9 cellular contexts compared by ENCODE assay signal in genomic region chr10:73625004-73625883, GRCh38. TPM values are rescaled to one million over a fixed set of nuclear protein-coding genes. Genes with fewer than 3 reads are reported as not detected.
DNase-seq lines count a peak whose midpoint lies in the region; ATAC-seq and TF ChIP-seq lines count a peak whose summit lies in the region.
"Had no signal": no experiment of that assay in that cellular context is flagged by ENCODE, and none has a peak within 500 bp of the region (broad histone marks: within the 10 kb centered on the region; RNA-seq: fewer than 3 reads in every experiment).

No MANE protein-coding gene starts in this region.

- peak; percentile 34 for ATAC-seq in HG02870 (IDR thresholded peaks at IDR 0.05; ENCODE audit: unreplicated experiment)

- POLR2A ChIA-PET in AG04450 (lab: Yijun Ruan, JAX), result interaction anchor here (0.8 to 1.8 kb wide), 5 partner anchors 23 to 177 kb away, joined by 3 to 6 read pairs (median 4); partner anchors contain the start of gene PPP3CB

- DNase-seq in AG04450 (ENCODE audit: low read depth, low spot score), result no peak
- DNase-seq in GM06990 (ENCODE audit: extremely low read depth, insufficient read length), result peak; percentile 35
- peak; percentile 11 for DNase-seq in NCI-H460 (ENCODE audit: extremely low read depth, low read depth)
- no peak for DNase-seq in breast epithelium (ENCODE audit: low spot score in 2 of 2)
- DNase-seq in iris pigment epithelial cell (ENCODE audit: low read depth), result peak; percentile 44
- peak; percentile 43 for DNase-seq in smooth muscle cell (lab: John Stamatoyannopoulos, UW; ENCODE audit: unreplicated experiment)
- DNase-seq in DMS153 (lab: John Stamatoyannopoulos, UW), result no peak

- WGBS in smooth muscle cell (ENCODE audit: low lambda C conversion rate), result 2% methylated on average over 42 of the region's 46 CpGs

- H2AFZ ChIP-seq in smooth muscle cell (ENCODE audit: low read depth), result peak overlapping the region; percentile 99

- TF ChIP-seq CTCF in AG04450 (IDR thresholded peaks at IDR 0.05; ENCODE audit: low read depth, low read length), result no peak
- TF ChIP-seq CTCF in GM06990 (IDR thresholded peaks at IDR 0.05; ENCODE audit: insufficient read depth, low read length, poor library complexity, severe bottlenecking), result no peak
- no peak for TF ChIP-seq CTCF in breast epithelium (IDR thresholded peaks at IDR 0.05)
- no peak for TF ChIP-seq CTCF in smooth muscle cell (IDR thresholded peaks at IDR 0.05; ENCODE audit: borderline replicate concordance, insufficient read depth, poor library complexity, severe bottlenecking)

- peak overlapping the region; percentile 98 for H3K4me2 ChIP-seq in smooth muscle cell

- H3K4me1 ChIP-seq in breast epithelium (no peaks in the 10 kb centered on the region), smooth muscle cell (ENCODE audit: low read depth) (peaks cover 6% of the 10 kb centered on the region)

- intact Hi-C loops in breast epithelium (cut with DNase I; ENCODE audit: low total_unique reads), result no loop called here

- H4K20me1 ChIP-seq in smooth muscle cell (ENCODE audit: low read depth), result no peaks in the 10 kb centered on the region

- H3K9me3 ChIP-seq in AG04450 (ENCODE audit: control insufficient read depth, insufficient read depth, low read length) (no peaks in the 10 kb centered on the region; the same call in 1 of the 2 replicates), breast epithelium (no peaks in the 10 kb centered on the region), smooth muscle cell (replicated peaks; ENCODE audit: low read depth) (no peaks in the 10 kb centered on the region)

- TF ChIP-seq POLR2A in breast epithelium (IDR thresholded peaks at IDR 0.05), result no peak

- H3K27ac ChIP-seq in AG04450 (ENCODE audit: low read depth, low read length) (no peak overlapping the region), breast epithelium (peak overlapping the region; percentile 93 to 98), smooth muscle cell (ENCODE audit: low read depth) (peak overlapping the region; percentile 85)

- H3K36me3 ChIP-seq in GM06990 (ENCODE audit: control insufficient read depth, insufficient read depth, low read length) (no peaks in the 10 kb centered on the region), breast epithelium (no peaks in the 10 kb centered on the region), smooth muscle cell (ENCODE audit: low read depth) (no peaks in the 10 kb centered on the region)

- peak overlapping the region; percentile 95 for H3K4me3 ChIP-seq in AG04450 (ENCODE audit: low read depth, low read length)
- H3K4me3 ChIP-seq in GM06990 (replicated peaks; ENCODE audit: low read depth, low read length), result peak overlapping the region; percentile 98
- H3K4me3 ChIP-seq in breast epithelium, result peak overlapping the region; percentile 82 to 93 (median 92)
- H3K4me3 ChIP-seq in smooth muscle cell, result peak overlapping the region; percentile 90

- CTCF ChIA-PET in AG04450 (lab: Charles Lee), result interaction anchor here (3.2 kb wide), 1 partner anchor 96 kb away, joined by 17 read pairs; no protein-coding TSS in a partner anchor

- H3F3A ChIP-seq in smooth muscle cell (ENCODE audit: low read depth), result no peaks in the 10 kb centered on the region

- peak overlapping the region; percentile 98 for H3K9ac ChIP-seq in smooth muscle cell (ENCODE audit: low read depth)

- H3K79me2 ChIP-seq in smooth muscle cell (ENCODE audit: low read depth), result peaks cover 6% of the 10 kb centered on the region

- no peaks in the 10 kb centered on the region for H3K27me3 ChIP-seq in AG04450 (ENCODE audit: control insufficient read depth, insufficient read depth, low read length)
- H3K27me3 ChIP-seq in GM06990 (replicated peaks; ENCODE audit: control insufficient read depth, insufficient read depth, low read length), result no peaks in the 10 kb centered on the region
- no peaks in the 10 kb centered on the region for H3K27me3 ChIP-seq in breast epithelium
- H3K27me3 ChIP-seq in smooth muscle cell (ENCODE audit: low read depth), result no peaks in the 10 kb centered on the region

RNA-seq across cellular contexts. Expression of gene MYOZ1, which starts 16.0 kb away (rescaled TPM):
- polyA plus RNA-seq in AG04450 (2011; rRNA removed) (not detected in 2 replicates), smooth muscle cell (1.7 and 5.6 TPM in 2 replicates)
- not detected in 2 replicates for polyA minus RNA-seq in AG04450 (2011; rRNA and poly(A)+ RNA removed)
- not detected in 2 replicates for total RNA-seq in NCI-H460 (2014; rRNA removed; shearing (Covaris generic))
- not detected in 2 replicates for polyA plus RNA-seq in NCI-H460 (2014; cell fraction: nucleus; rRNA removed)
- total RNA-seq in breast epithelium (1 to 10 TPM in 1 of 3 donors, under 1 TPM in 2; 0.80 to 1.2 (median 0.98) TPM), smooth muscle cell (2.4 and 3.9 TPM in 2 replicates)
- total RNA-seq: T-helper 1 cell treated with Interleukin-12 subunit alpha and Interleukin-12 subunit beta and Interleukin-4 antibody, amounts not matched to agents 30 ng/mL and 1 ng/mL, for 36 hours had no signal

RNA-seq across cellular contexts. Expression of gene SYNPO2L, which starts 30.6 kb away (rescaled TPM):
- polyA plus RNA-seq in AG04450 (2011; rRNA removed) (0.02 and 0.05 TPM in 2 replicates), smooth muscle cell (0.18 and 0.25 TPM in 2 replicates)
- polyA minus RNA-seq in AG04450 (2011; rRNA and poly(A)+ RNA removed), result 0.05 and 0.13 TPM in 2 replicates
- not detected in 2 replicates for total RNA-seq in NCI-H460 (2014; rRNA removed; shearing (Covaris generic))
- not detected in 2 replicates for polyA plus RNA-seq in NCI-H460 (2014; cell fraction: nucleus; rRNA removed)
- total RNA-seq in breast epithelium (under 1 TPM in 1 of 3 donors, not detected in 2; 0.15 TPM), smooth muscle cell (not detected in 2 replicates)

RNA-seq across cellular contexts. Expression of gene USP54, which starts 34.1 kb away (rescaled TPM):
- polyA plus RNA-seq in AG04450 (2011; rRNA removed) (8.6 and 11.2 TPM in 2 replicates), smooth muscle cell (3.1 and 6.8 TPM in 2 replicates)
- 13.6 and 16.1 TPM in 2 replicates for polyA minus RNA-seq in AG04450 (2011; rRNA and poly(A)+ RNA removed)
- 15.3 and 16.4 TPM in 2 replicates for total RNA-seq in NCI-H460 (2014; rRNA removed; shearing (Covaris generic))
- polyA plus RNA-seq in NCI-H460 (2014; cell fraction: nucleus; rRNA removed), result 12.3 and 13.9 TPM in 2 replicates
- total RNA-seq in breast epithelium (100 to 1,000 TPM in 1 of 3 donors, 10 to 100 TPM in 2; 18.2 to 106 (median 57.0) TPM), smooth muscle cell (8.2 and 10.2 TPM in 2 replicates)

Comparison
In these comparisons a context has a peak if more than half of its experiments do, and no peak if none do; other contexts are left out.
1. DNase-seq: peak in GM06990 (single experiment), NCI-H460 (single experiment), iris pigment epithelial cell (single experiment) and smooth muscle cell (single experiment); none in AG04450 (single experiment), breast epithelium (0 of 2) and DMS153 (single experiment).
2. Peak in every context shown above with its lines, with median percentiles within 50 percentile points of each other: H3K4me3 ChIP-seq.